Comparison of ENCODE assay signal across 10 cellular contexts in genomic region chr17:82242698-82242976, GRCh38. TPM values are rescaled to one million over a fixed set of nuclear protein-coding genes. Genes with fewer than 3 reads are reported as not detected.
DNase-seq lines count a peak whose midpoint lies in the region; ATAC-seq and TF ChIP-seq lines count a peak whose summit lies in the region.
"Had no signal": no experiment of that assay in that cellular context is flagged by ENCODE, and none has a peak within 500 bp of the region (broad histone marks: within the 10 kb centered on the region; RNA-seq: fewer than 3 reads in every experiment).

No MANE protein-coding gene starts in this region.

- no peak overlapping the region for H3K27ac ChIP-seq in naive thymus-derived CD4-positive, alpha-beta T cell (ENCODE audit: low read depth, low read length)
- peak overlapping the region; percentile 84 for H3K27ac ChIP-seq in upper lobe of right lung
- H3K27ac ChIP-seq: SJSA1 had no signal

- ATAC-seq in central memory CD8-positive, alpha-beta T cell (replicated peaks; ENCODE audit: extremely low read depth, poor library complexity, severe bottlenecking): no peak
- ATAC-seq in naive thymus-derived CD4-positive, alpha-beta T cell: no peak
- no peak for ATAC-seq in upper lobe of right lung

- no peaks in the 10 kb centered on the region for H3K9me3 ChIP-seq in naive thymus-derived CD4-positive, alpha-beta T cell (ENCODE audit: control insufficient read depth in 2 of 3, low read length in 3 of 3)
- H3K9me3 ChIP-seq in upper lobe of right lung: no peaks in the 10 kb centered on the region
- H3K9me3 ChIP-seq: SJSA1 had no signal

- H3K36me3 ChIP-seq in naive thymus-derived CD4-positive, alpha-beta T cell (ENCODE audit: control insufficient read depth in 2 of 3, insufficient read depth in 3 of 3, low read length in 3 of 3): peaks cover 25 to 60% (median 29%) of the 10 kb centered on the region in 3 experiments
- peaks cover 58% of the 10 kb centered on the region for H3K36me3 ChIP-seq in upper lobe of right lung

- TF ChIP-seq CTCF in upper lobe of right lung (IDR thresholded peaks at IDR 0.05): no peak
- TF ChIP-seq CTCF in GM10248 (IDR thresholded peaks at IDR 0.05; ENCODE audit: control extremely low read depth, extremely low read depth, low read depth, missing control alignments): no peak

- H3K27ac Mint-ChIP-seq in activated naive CD4-positive, alpha-beta T cell treated with anti-CD3 and anti-CD28 coated beads, Interleukin-2, amount 50 U/mL, for 24 hours: peak overlapping the region; percentile 88
- H3K27ac Mint-ChIP-seq in central memory CD8-positive, alpha-beta T cell (ENCODE audit: low read depth): peak overlapping the region; percentile 32
- H3K27ac Mint-ChIP-seq in naive thymus-derived CD4-positive, alpha-beta T cell: peak overlapping the region in 5 of 9 donors; percentile 0 to 75 (median 40)

- no peak overlapping the region for H3K4me3 ChIP-seq in naive thymus-derived CD4-positive, alpha-beta T cell (ENCODE audit: low read length)
- no peak overlapping the region for H3K4me3 ChIP-seq in upper lobe of right lung
- H3K4me3 ChIP-seq: SJSA1 had no signal

- intact Hi-C loops in naive thymus-derived CD4-positive, alpha-beta T cell (cut with micrococcal nuclease): no loop called here
- intact Hi-C loops in upper lobe of right lung (cut with DNase I): no loop called here

- H3K4me3 Mint-ChIP-seq in activated naive CD4-positive, alpha-beta T cell treated with anti-CD3 and anti-CD28 coated beads, Interleukin-2, amount 50 U/mL, for 24 hours: no peak overlapping the region
- H3K4me3 Mint-ChIP-seq in central memory CD8-positive, alpha-beta T cell: no peak overlapping the region
- H3K4me3 Mint-ChIP-seq in naive thymus-derived CD4-positive, alpha-beta T cell: no peak overlapping the region

- H3K9me3 Mint-ChIP-seq in activated naive CD4-positive, alpha-beta T cell treated with anti-CD3 and anti-CD28 coated beads, Interleukin-2, amount 50 U/mL, for 24 hours: no peaks in the 10 kb centered on the region
- no peaks in the 10 kb centered on the region for H3K9me3 Mint-ChIP-seq in central memory CD8-positive, alpha-beta T cell
- peaks cover 0 to 1% (median 0%) of the 10 kb centered on the region in 11 donors for H3K9me3 Mint-ChIP-seq in naive thymus-derived CD4-positive, alpha-beta T cell

- no peak for DNase-seq in activated naive CD4-positive, alpha-beta T cell (lab: John Stamatoyannopoulos, UW)
- DNase-seq in central memory CD8-positive, alpha-beta T cell (ENCODE audit: low spot score in 2 of 2): no peak
- no peak for DNase-seq in naive thymus-derived CD4-positive, alpha-beta T cell
- DNase-seq in upper lobe of right lung: no peak
- DNase-seq in central memory CD4-positive, alpha-beta T cell: no peak
- no peak for DNase-seq in GM10248 (ENCODE audit: extremely low spot score)
- DNase-seq in NOMO-1 (lab: John Stamatoyannopoulos, UW; ENCODE audit: unreplicated experiment in 2 of 2): no peak
- DNase-seq: NCI-H187 treated with DMSO at 0.1 percent for 48 hours had no signal

- peaks cover 5% of the 10 kb centered on the region for H3K36me3 Mint-ChIP-seq in activated naive CD4-positive, alpha-beta T cell treated with anti-CD3 and anti-CD28 coated beads, Interleukin-2, amount 50 U/mL, for 24 hours
- peaks cover 63% of the 10 kb centered on the region for H3K36me3 Mint-ChIP-seq in central memory CD8-positive, alpha-beta T cell (ENCODE audit: insufficient read depth)
- peaks cover 9 to 20% (median 11%) of the 10 kb centered on the region in 5 donors for H3K36me3 Mint-ChIP-seq in naive thymus-derived CD4-positive, alpha-beta T cell

- POLR2A ChIA-PET in naive thymus-derived CD4-positive, alpha-beta T cell (lab: Charles Lee): interaction anchor here (0.5 to 1.9 kb wide), 5 partner anchors 8 to 61 kb away, joined by 4 to 5 read pairs (median 4); no protein-coding TSS in a partner anchor
- POLR2A ChIA-PET in GM10248 (lab: Yijun Ruan, JAX): interaction anchor here (0.7 kb wide), 1 partner anchor 1868 kb away, joined by 4 read pairs; no protein-coding TSS in a partner anchor

- H3K4me1 Mint-ChIP-seq in activated naive CD4-positive, alpha-beta T cell treated with anti-CD3 and anti-CD28 coated beads, Interleukin-2, amount 50 U/mL, for 24 hours: peaks cover 60% of the 10 kb centered on the region
- H3K4me1 Mint-ChIP-seq in central memory CD8-positive, alpha-beta T cell: peaks cover 69% of the 10 kb centered on the region
- H3K4me1 Mint-ChIP-seq in naive thymus-derived CD4-positive, alpha-beta T cell: peaks cover 13 to 65% (median 47%) of the 10 kb centered on the region in 7 donors

- H3K27me3 Mint-ChIP-seq in activated naive CD4-positive, alpha-beta T cell treated with anti-CD3 and anti-CD28 coated beads, Interleukin-2, amount 50 U/mL, for 24 hours: no peaks in the 10 kb centered on the region
- H3K27me3 Mint-ChIP-seq in central memory CD8-positive, alpha-beta T cell: no peaks in the 10 kb centered on the region
- H3K27me3 Mint-ChIP-seq in naive thymus-derived CD4-positive, alpha-beta T cell: no peaks in the 10 kb centered on the region

- H3K4me1 ChIP-seq in naive thymus-derived CD4-positive, alpha-beta T cell (ENCODE audit: control insufficient read depth in 2 of 2, insufficient read depth in 2 of 2, low read length in 2 of 2): peaks cover 10 to 40% of the 10 kb centered on the region in 2 donors
- peaks cover 77% of the 10 kb centered on the region for H3K4me1 ChIP-seq in upper lobe of right lung

- CTCF ChIA-PET in naive thymus-derived CD4-positive, alpha-beta T cell (lab: Charles Lee): interaction anchor here (1.9 kb wide), 1 partner anchor 37 kb away, joined by 5 read pairs; no protein-coding TSS in a partner anchor
- CTCF ChIA-PET in GM10248 (lab: Yijun Ruan, JAX): interaction anchor here (1.0 to 2.1 kb wide), 4 partner anchors 16 to 212 kb away, joined by 3 to 8 read pairs (median 4); no protein-coding TSS in a partner anchor

- H3K27me3 ChIP-seq in naive thymus-derived CD4-positive, alpha-beta T cell (ENCODE audit: control insufficient read depth in 2 of 2, insufficient read depth in 2 of 2, low read length in 2 of 2): no peaks in the 10 kb centered on the region
- H3K27me3 ChIP-seq in upper lobe of right lung: no peaks in the 10 kb centered on the region
- H3K27me3 ChIP-seq: SJSA1 had no signal

RNA-seq across cellular contexts. Expression of gene SLC16A3, which starts 13.8 kb away (rescaled TPM):
- total RNA-seq in naive thymus-derived CD4-positive, alpha-beta T cell: 100 to 1,000 TPM in 2 of 5 experiments, 10 to 100 TPM in 3; 14.6 to 264 (median 67.0) TPM
- polyA plus RNA-seq in naive thymus-derived CD4-positive, alpha-beta T cell: 1 to 10 TPM; 1.4 to 1.9 TPM
- total RNA-seq in upper lobe of right lung: 77.5 TPM

RNA-seq across cellular contexts. Expression of gene CCDC57, which starts 30.0 kb away (rescaled TPM):
- total RNA-seq in naive thymus-derived CD4-positive, alpha-beta T cell: 100 to 1,000 TPM in 2 of 5 experiments, 10 to 100 TPM in 3; 75.7 to 127 (median 95.0) TPM
- polyA plus RNA-seq in naive thymus-derived CD4-positive, alpha-beta T cell: 10 to 100 TPM; 32.1 to 36.8 TPM
- total RNA-seq in upper lobe of right lung: 50.5 TPM

RNA-seq across cellular contexts. Expression of gene CSNK1D, which starts 30.9 kb away (rescaled TPM):
- total RNA-seq in naive thymus-derived CD4-positive, alpha-beta T cell: 100 to 1,000 TPM; 144 to 249 (median 176) TPM
- 10 to 100 TPM; 46.1 to 81.3 TPM for polyA plus RNA-seq in naive thymus-derived CD4-positive, alpha-beta T cell
- 150 TPM for total RNA-seq in upper lobe of right lung

Comparison
In these comparisons a context has a peak if more than half of its experiments do, and no peak if none do; other contexts are left out.
1. H3K27ac Mint-ChIP-seq: peak in every context shown above with its lines; median percentile 88 in activated naive CD4-positive, alpha-beta T cell treated with anti-CD3 and anti-CD28 coated beads, Interleukin-2, amount 50 U/mL, for 24 hours; 40 in naive thymus-derived CD4-positive, alpha-beta T cell; 32 in central memory CD8-positive, alpha-beta T cell.